ENCODE assay signal across 29 cellular contexts in the genomic region with DNA sequence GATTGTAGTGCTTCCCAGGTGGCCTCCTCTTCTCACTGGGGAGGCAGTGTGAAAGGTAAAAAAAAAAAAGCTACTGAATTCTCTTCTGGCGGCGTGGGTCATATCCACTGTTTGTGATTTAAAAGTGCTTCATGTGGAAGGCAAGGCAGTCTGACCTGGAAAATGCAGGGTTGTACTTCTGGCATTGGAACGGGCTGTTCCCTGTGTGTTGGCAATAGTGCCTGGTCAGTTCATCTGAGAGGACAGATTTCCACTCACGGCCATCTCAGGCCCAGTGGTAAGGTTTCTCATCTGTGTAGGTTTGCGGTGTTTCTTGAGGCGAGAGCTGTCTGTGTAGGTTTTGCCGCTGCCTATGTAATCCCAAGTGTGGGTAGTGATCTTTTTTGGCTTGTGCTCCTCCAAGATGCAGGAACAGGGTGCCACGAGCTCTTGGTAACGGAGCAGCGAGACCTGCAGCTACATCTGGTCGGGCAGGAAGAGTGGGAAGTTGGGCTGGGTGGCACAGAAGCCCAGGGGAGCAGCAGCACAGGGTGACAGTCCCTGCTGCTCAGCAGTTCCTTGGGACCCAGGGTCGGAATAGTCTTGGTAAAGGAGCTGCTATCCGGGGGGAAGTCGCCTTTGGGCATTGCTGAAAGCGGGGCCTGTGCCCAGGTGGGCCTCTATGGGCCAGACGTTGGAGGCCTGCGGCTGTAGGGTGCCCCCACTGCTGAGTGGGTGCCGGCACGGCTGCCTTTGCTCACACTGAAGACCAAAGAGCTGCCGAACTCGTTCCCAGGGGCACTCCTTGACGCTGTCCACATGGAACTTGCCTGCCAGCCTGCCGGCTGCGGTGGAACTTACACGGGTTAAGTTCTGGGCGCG. TPM values are rescaled to one million over a fixed set of nuclear protein-coding genes. Genes with fewer than 3 reads are reported as not detected.
A peak's percentile ranks its signal among the peaks of the same experiment; 100 is the strongest.
DNase-seq lines count a peak whose midpoint lies in the region; ATAC-seq, FAIRE-seq and TF ChIP-seq lines count a peak whose summit lies in the region.
"Had no signal": no experiment of that assay in that cellular context is flagged by ENCODE, and none has a peak within 500 bp of the region (broad histone marks: within the 10 kb centered on the region; RNA-seq: fewer than 3 reads in every experiment).

No MANE protein-coding gene starts in this region.

- no peak overlapping the region for H3K27ac ChIP-seq in HUES64 (ENCODE audit: low read depth, low read length)
- H3K27ac ChIP-seq in testis: peak overlapping the region in 1 of 2 donors; percentile 34
- H3K27ac ChIP-seq: breast epithelium, epithelial cell of prostate, prostate gland had no signal

- no peak for TF ChIP-seq POLR2A in testis (IDR thresholded peaks at IDR 0.05)

- H3K36me3 ChIP-seq in HUES64 (ENCODE audit: insufficient read depth, low read length) (no peaks in the 10 kb centered on the region), bronchial epithelial cell (ENCODE audit: control insufficient read depth, insufficient read depth, low read length) (peaks cover 4% of the 10 kb centered on the region), testis (ENCODE audit: low read depth, missing control alignments) (no peaks in the 10 kb centered on the region)
- H3K36me3 ChIP-seq: breast epithelium, prostate gland had no signal

- 93% methylated on average over 27 of the region's 27 CpGs for WGBS in HUES64
- WGBS in testis, 2 donors: 62 to 73% methylated on average over 21 to 27 of the region's 27 CpGs

- H3K27me3 Mint-ChIP-seq in memory B cell: no peaks in the 10 kb centered on the region
- H3K27me3 Mint-ChIP-seq: naive thymus-derived CD8-positive, alpha-beta T cell had no signal

- H3K36me3 Mint-ChIP-seq in memory B cell: peaks cover 25% of the 10 kb centered on the region

- H3K27me3 ChIP-seq in HUES64 (ENCODE audit: insufficient read depth, low read length) (no peaks in the 10 kb centered on the region), bronchial epithelial cell (ENCODE audit: control insufficient read depth, insufficient read depth, low read length) (no peaks in the 10 kb centered on the region), testis (no peaks in the 10 kb centered on the region)
- H3K27me3 ChIP-seq: breast epithelium had no signal

- ATAC-seq in memory B cell (ENCODE audit: low read depth) (no peak), GM21576 (IDR thresholded peaks at IDR 0.05; ENCODE audit: unreplicated experiment) (no peak)
- ATAC-seq: GM12878; naive thymus-derived CD8-positive, alpha-beta T cell; PC-3; stimulated activated naive CD8-positive, alpha-beta T cell treated with anti-CD3 and anti-CD28 coated beads, Interleukin-15, Interleukin-2, amounts not matched to agents 100 U/mL and 50 U/mL, for 24 hours had no signal

- peak overlapping the region; percentile 42 for H3K9ac ChIP-seq in HUES64 (ENCODE audit: low read depth, low read length)
- H3K9ac ChIP-seq: SK-N-SH had no signal

- peaks cover 2% of the 10 kb centered on the region; the same call in 1 of the 2 replicates for H3K9me3 ChIP-seq in HUES64 (ENCODE audit: insufficient read depth, low read depth, low read length)
- H3K9me3 ChIP-seq in testis: no peaks in the 10 kb centered on the region
- H3K9me3 ChIP-seq: HAP-1, prostate gland, SK-N-SH had no signal

- H3K4me1 ChIP-seq in HUES64 (ENCODE audit: insufficient read depth, low read length) (peaks cover 10% of the 10 kb centered on the region; the same call in 1 of the 2 replicates), testis (peaks cover 16% of the 10 kb centered on the region)
- H3K4me1 ChIP-seq: breast epithelium, prostate gland had no signal

- peaks cover 7% of the 10 kb centered on the region for H3K9me3 Mint-ChIP-seq in memory B cell

- no peak overlapping the region for H3K4me3 Mint-ChIP-seq in memory B cell
- H3K4me3 Mint-ChIP-seq: immature natural killer cell; naive thymus-derived CD8-positive, alpha-beta T cell had no signal

- TF ChIP-seq CTCF in bronchial epithelial cell (IDR thresholded peaks at IDR 0.05; ENCODE audit: insufficient read depth, low read length, severe bottlenecking) (no peak), testis (IDR thresholded peaks at IDR 0.05) (no peak)

- intact Hi-C loops in testis (cut with DNase I; ENCODE audit: low total_unique reads): no loop called here

- H3K4me3 ChIP-seq in HUES64 (ENCODE audit: low read length): no peak overlapping the region
- no peak overlapping the region for H3K4me3 ChIP-seq in bronchial epithelial cell (ENCODE audit: low read depth, low read length)
- H3K4me3 ChIP-seq in testis: no peak overlapping the region
- H3K4me3 ChIP-seq: breast epithelium, GM12878, HAP-1, prostate gland had no signal

- peak; percentile 36 for FAIRE-seq in bronchial epithelial cell (lab: Jason Lieb, UNC)
- FAIRE-seq: colon, GM12878 had no signal

- H3K4me1 Mint-ChIP-seq in memory B cell: peaks cover 24% of the 10 kb centered on the region

- DNase-seq in bronchial epithelial cell (ENCODE audit: low read depth) (no peak), memory B cell (ENCODE audit: low spot score in 2 of 2) (no peak), testis (peak; percentile 52), UCSD-AML1 (lab: John Stamatoyannopoulos, UW; ENCODE audit: unreplicated experiment) (no peak)
- no peak for DNase-seq in activated CD8-positive, alpha-beta memory T cell treated with anti-CD3 and anti-CD28 coated beads for 24 hours
- DNase-seq: activated CD4-positive, alpha-beta T cell treated with anti-CD3 and anti-CD28 coated beads, Interleukin-2, amount 50 U/mL, for 4 hours; activated CD8-positive, alpha-beta memory T cell treated with anti-CD3 and anti-CD28 coated beads, Interleukin-2, amount 50 U/mL, for 4 hours; activated naive CD4-positive, alpha-beta T cell treated with anti-CD3 and anti-CD28 coated beads, Interleukin-2, amount 50 U/mL, for 16 hours; amygdala; effector CD4-positive, alpha-beta T cell; immature natural killer cell; Kasumi-1; naive thymus-derived CD8-positive, alpha-beta T cell; NCI-H1436 treated with DMSO at 0.1 percent for 48 hours; NCI-H345; NCI-H69; nucleus accumbens; PC-3; SK-N-SH; stimulated activated naive CD8-positive, alpha-beta T cell treated with anti-CD3 and anti-CD28 coated beads, Interleukin-15, Interleukin-2, amounts not matched to agents 100 U/mL and 50 U/mL, for 24 hours had no signal

- H3K27ac Mint-ChIP-seq in memory B cell: peak overlapping the region; percentile 31
- H3K27ac Mint-ChIP-seq: activated T-helper 2 cell treated with anti-CD3 and anti-CD28 coated beads, Interferon-gamma antibody, Interleukin-2, Interleukin-4, amounts not matched to agents 10 μg/mL and 5 μg/mL and 100 μg/mL, durations not matched to agents 14 hours and 24 hours and 36 hours; immature natural killer cell had no signal

RNA-seq across cellular contexts. Expression of a gene that starts 11.2 kb away (rescaled TPM):
- polyA plus RNA-seq in HUES64 (2013, experiment 1 of 2): 20.6 TPM
- polyA plus RNA-seq in HUES64 (2013, experiment 2 of 2): 18.8 TPM
- total RNA-seq in bronchial epithelial cell: 13.2 and 21.9 TPM in 2 replicates
- total RNA-seq in testis: 10 to 100 TPM; 28.9 to 37.9 TPM
- polyA plus RNA-seq in testis (ENCODE audit: insufficient read depth, low read depth, low replicate concordance): 27.2 TPM
